In the genomic region with DNA sequence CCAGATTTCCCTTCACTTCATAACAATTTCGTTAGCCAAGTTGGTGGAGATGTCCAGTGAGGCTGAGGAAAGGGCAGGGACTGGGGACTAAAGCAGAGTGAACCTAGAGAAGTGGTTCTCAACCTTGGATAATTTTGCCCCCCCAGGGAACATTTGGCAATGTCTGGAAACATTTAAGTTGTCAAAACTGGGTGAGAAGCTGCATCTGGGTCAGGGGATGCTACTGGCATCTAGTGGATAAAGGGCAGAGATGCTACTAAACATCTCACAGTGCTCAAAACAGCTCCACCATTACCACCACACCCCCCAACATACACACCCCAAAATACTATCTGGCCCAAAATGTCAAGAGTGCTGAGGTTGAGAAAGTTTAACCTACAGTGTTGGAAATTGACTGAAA, we compare ENCODE assay signal across 1 cellular context.
TF ChIP-seq lines count a peak whose summit lies in the region.

No MANE protein-coding gene starts in this region.

TF ChIP-seq in H1, 55 proteins besides CTCF, POLR2A, EP300 and RAD21:
- TF ChIP-seq HDAC2 (IDR thresholded peaks at IDR 0.05; ENCODE audit: borderline replicate concordance in 1 of 2, low read depth in 2 of 2, low read length in 2 of 2): no peak
- no peak for TF ChIP-seq ASH2L (IDR thresholded peaks at IDR 0.05; ENCODE audit: low read length)
- no peak for TF ChIP-seq GTF2F1 (IDR thresholded peaks at IDR 0.05; ENCODE audit: borderline replicate concordance, low read depth, low read length)
- no peak for TF ChIP-seq SP2 (IDR thresholded peaks at IDR 0.05; ENCODE audit: low read length)
- TF ChIP-seq TAF1 (IDR thresholded peaks at IDR 0.05; ENCODE audit: low read depth, low read length): no peak
- TF ChIP-seq, protein P1, sequence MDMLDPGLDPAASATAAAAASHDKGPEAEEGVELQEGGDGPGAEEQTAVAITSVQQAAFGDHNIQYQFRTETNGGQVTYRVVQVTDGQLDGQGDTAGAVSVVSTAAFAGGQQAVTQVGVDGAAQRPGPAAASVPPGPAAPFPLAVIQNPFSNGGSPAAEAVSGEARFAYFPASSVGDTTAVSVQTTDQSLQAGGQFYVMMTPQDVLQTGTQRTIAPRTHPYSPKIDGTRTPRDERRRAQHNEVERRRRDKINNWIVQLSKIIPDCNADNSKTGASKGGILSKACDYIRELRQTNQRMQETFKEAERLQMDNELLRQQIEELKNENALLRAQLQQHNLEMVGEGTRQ (IDR thresholded peaks at IDR 0.05; ENCODE audit: low read length): no peak
- no peak for TF ChIP-seq SAP30 (IDR thresholded peaks at IDR 0.05; ENCODE audit: insufficient read depth, insufficient replicate concordance, low read length)
- TF ChIP-seq PHF8 (conservative IDR thresholded peaks at IDR 0.05; ENCODE audit: low read depth, low read length): no peak
- no peak for TF ChIP-seq TEAD4 (IDR thresholded peaks at IDR 0.05; ENCODE audit: low read depth, low read length)
